In genomic region chr7:44368455-44368854, GRCh38 we compare ENCODE assay signal across 23 cellular contexts. TPM values are rescaled to one million over a fixed set of nuclear protein-coding genes. Genes with fewer than 3 reads are reported as not detected.
"Had no signal": no experiment of that assay in that cellular context is flagged by ENCODE, and none has a peak within 500 bp of the region (broad histone marks: within the 10 kb centered on the region; RNA-seq: fewer than 3 reads in every experiment).

No MANE protein-coding gene starts in this region.

- DNase-seq: activated CD4-positive, alpha-beta T cell treated with anti-CD3 and anti-CD28 coated beads for 36 hours; activated CD4-positive, CD25-positive, alpha-beta regulatory T cell; activated CD8-positive, alpha-beta memory T cell treated with anti-CD3 and anti-CD28 coated beads, Interleukin-2, amount 50 U/mL, for 4 hours; activated gamma-delta T cell treated with Interleukin-2 at 50 U/mL for 16 hours; activated naive CD4-positive, alpha-beta T cell treated with anti-CD3 and anti-CD28 coated beads, Interleukin-2, amount 50 U/mL, for 16 hours; activated T-cell treated with anti-CD3 and anti-CD28 coated beads, Interleukin-2, amount 50 U/mL, for 1 hour; amniotic stem cell; brain microvascular endothelial cell; caudate nucleus; hypothalamus; left lung; lower lobe of right lung; mesenchymal stem cell; right cardiac atrium; stimulated activated CD4-positive, alpha-beta T cell treated with anti-CD3 and anti-CD28 coated beads, Interleukin-2, amount 100 ng/mL, for 48 hours; stimulated activated naive CD8-positive, alpha-beta T cell treated with anti-CD3 and anti-CD28 coated beads, Interleukin-15, Interleukin-2, amounts not matched to agents 100 U/mL and 50 U/mL, for 24 hours; T-helper 1 cell; trophoblast cell had no signal

- H3K9me3 ChIP-seq: left lung, lower lobe of right lung, thoracic aorta, vagina had no signal

- H3K36me3 ChIP-seq: brain microvascular endothelial cell, left lung, lower lobe of right lung, thoracic aorta, vagina had no signal

- ATAC-seq: activated CD4-positive, alpha-beta T cell treated with anti-CD3 and anti-CD28 coated beads for 36 hours; activated T-helper 17 cell treated with anti-CD3 and anti-CD28 coated beads, Interleukin-2, amount 50 U/mL, for 72 hours; left lung; lower lobe of right lung; right cardiac atrium; stimulated activated naive CD8-positive, alpha-beta T cell treated with anti-CD3 and anti-CD28 coated beads, Interleukin-15, Interleukin-2, amounts not matched to agents 100 U/mL and 50 U/mL, for 24 hours had no signal

- H3K4me3 ChIP-seq: left lung, lower lobe of right lung, thoracic aorta, vagina had no signal

- H3K27ac ChIP-seq: brain microvascular endothelial cell, left lung, lower lobe of right lung, thoracic aorta, vagina had no signal

- H3K4me1 ChIP-seq: left lung, lower lobe of right lung, vagina had no signal

- H3K27me3 ChIP-seq: brain microvascular endothelial cell had no signal

RNA-seq across cellular contexts. Expression of gene CAMK2B, which starts 43.1 kb away (rescaled TPM):
- total RNA-seq: mononuclear cell, osteoblast had no signal
